1 cellular context compared by ENCODE assay signal in the genomic region with DNA sequence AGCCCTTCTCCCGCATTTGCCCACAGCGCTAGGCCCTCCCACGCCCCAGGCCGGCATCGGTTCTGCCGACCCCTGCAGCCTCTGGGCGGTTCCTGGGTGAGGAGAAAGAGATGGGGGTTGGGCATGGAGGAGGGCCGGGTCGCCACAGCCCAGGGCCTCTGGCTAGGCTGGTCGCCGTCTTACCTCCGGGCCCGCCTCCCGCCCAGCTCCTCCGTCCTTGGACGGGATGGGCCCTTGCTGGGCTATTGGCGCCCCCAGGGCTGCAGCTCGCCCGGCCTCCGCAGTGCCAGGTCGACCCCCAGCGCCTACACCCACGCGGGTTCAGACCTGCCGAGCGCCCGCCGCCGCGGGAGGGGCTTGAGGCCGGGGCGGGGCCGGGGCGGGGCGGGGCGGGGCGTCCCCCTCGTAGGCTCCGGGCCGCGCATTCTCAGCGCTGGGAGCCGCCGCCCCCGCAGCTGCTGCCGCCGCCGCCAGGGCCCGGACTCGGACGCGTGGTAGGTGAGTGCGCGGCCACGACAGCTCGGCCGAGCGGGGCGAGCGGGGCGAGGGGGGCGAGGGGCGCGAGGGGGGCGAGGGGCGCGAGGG.
A peak's percentile ranks its signal among the peaks of the same experiment; 100 is the strongest.
TF ChIP-seq lines count a peak whose summit lies in the region.

TSS of gene CD151 (plus strand) at position 424 of the 585 bp plus-strand sequence. CDS start 3,118 bp downstream, outside the sequence.

TF ChIP-seq in K562, 482 proteins besides CTCF, POLR2A, EP300 and RAD21 (continued from another document and continues in another):
- TF ChIP-seq MIER1 (IDR thresholded peaks at IDR 0.05; ENCODE audit: low read depth) (no peak), ETS2 (tag; IDR thresholded peaks at IDR 0.05; ENCODE audit: borderline replicate concordance, poor library complexity, severe bottlenecking) (no peak), PTBP1 (IDR thresholded peaks at IDR 0.05; ENCODE audit: low read depth, low read length) (no peak), NR2C2 (CRISPR knock-in tag; IDR thresholded peaks at IDR 0.05) (no peak), NR2C2 (tag; IDR thresholded peaks at IDR 0.05) (0 out of 2 replicates have a peak, but pooled peaks have one; percentile 31), TFE3 (CRISPR knock-in tag; IDR thresholded peaks at IDR 0.05) (no peak), ETS1 (conservative IDR thresholded peaks at IDR 0.05; ENCODE audit: control insufficient read depth, low read depth, low read length) (no peak), SMARCB1 (IDR thresholded peaks at IDR 0.05; ENCODE audit: insufficient read length, low read depth) (no peak), RFX5 (IDR thresholded peaks at IDR 0.05; ENCODE audit: low read depth, low read length) (no peak), ZNF143 (CRISPR knock-in tag; IDR thresholded peaks at IDR 0.05) (no peak), NR3C1 (CRISPR knock-in tag; IDR thresholded peaks at IDR 0.05) (no peak), RB1 (IDR thresholded peaks at IDR 0.05; ENCODE audit: low read depth) (peak; percentile 65), ZNF589 (CRISPR knock-in tag; IDR thresholded peaks at IDR 0.05; ENCODE audit: low read depth) (no peak; the same call in 1 of the 2 replicates), CBX3 (IDR thresholded peaks at IDR 0.05; ENCODE audit: borderline replicate concordance in 1 of 2, low read length in 2 of 2) (no peak), HMG20B (CRISPR knock-in tag; IDR thresholded peaks at IDR 0.05) (no peak), EWSR1 (IDR thresholded peaks at IDR 0.05; ENCODE audit: borderline replicate concordance, low read depth, partially characterized antibody) (no peak), ZNF717 (CRISPR knock-in tag; IDR thresholded peaks at IDR 0.05) (no peak), CEBPB (tag; IDR thresholded peaks at IDR 0.05) (no peak), HNRNPL (IDR thresholded peaks at IDR 0.05; ENCODE audit: low read depth, low read length) (peak; percentile 56), SRF (CRISPR knock-in tag; IDR thresholded peaks at IDR 0.05) (no peak), XRCC4 (IDR thresholded peaks at IDR 0.05; ENCODE audit: extremely low read depth, insufficient read depth, insufficient read length) (no peak), RCOR1 (IDR thresholded peaks at IDR 0.05; ENCODE audit: borderline replicate concordance in 1 of 2, low read depth in 2 of 2, low read length in 2 of 2) (no peak), RAD51 (IDR thresholded peaks at IDR 0.05; ENCODE audit: borderline replicate concordance, low read depth) (no peak), PTTG1 (tag; IDR thresholded peaks at IDR 0.05; ENCODE audit: low read depth) (no peak), DNMT1 (IDR thresholded peaks at IDR 0.05) (no peak), ZNF134 (CRISPR knock-in tag; conservative IDR thresholded peaks at IDR 0.05) (no peak), KDM2B (CRISPR knock-in tag; IDR thresholded peaks at IDR 0.05) (no peak), TAF7 (tag; IDR thresholded peaks at IDR 0.05) (no peak), SREBF1 (IDR thresholded peaks at IDR 0.05; ENCODE audit: borderline replicate concordance, low read depth, low read length) (no peak), SMAD4 (CRISPR knock-in tag; conservative IDR thresholded peaks at IDR 0.05) (no peak), FOXA1 (IDR thresholded peaks at IDR 0.05; ENCODE audit: borderline replicate concordance) (no peak), TARDBP (IDR thresholded peaks at IDR 0.05) (no peak), USF1 (CRISPR knock-in tag; IDR thresholded peaks at IDR 0.05) (no peak), ZNF197 (CRISPR knock-in tag; IDR thresholded peaks at IDR 0.05; ENCODE audit: low read depth) (no peak), CXXC5 (CRISPR knock-in tag; IDR thresholded peaks at IDR 0.05) (peak; percentile 8; the same call in 1 of the 2 replicates), RBM15 (IDR thresholded peaks at IDR 0.05; ENCODE audit: insufficient read depth, low read length) (no peak), SMAD3 (CRISPR knock-in tag; conservative IDR thresholded peaks at IDR 0.05) (no peak), KAT7 (CRISPR knock-in tag; IDR thresholded peaks at IDR 0.05; ENCODE audit: borderline replicate concordance) (peak; percentile 41; the same call in 1 of the 2 replicates), ZNF324 (CRISPR knock-in tag; IDR thresholded peaks at IDR 0.05) (no peak), MAFG (tag; conservative IDR thresholded peaks at IDR 0.05) (no peak), PYGO2 (tag; IDR thresholded peaks at IDR 0.05) (no peak), MCM3 (IDR thresholded peaks at IDR 0.05) (no peak), HOMEZ (CRISPR knock-in tag; IDR thresholded peaks at IDR 0.05) (no peak), MTA1 (IDR thresholded peaks at IDR 0.05; ENCODE audit: borderline replicate concordance) (no peak), MTF1 (CRISPR knock-in tag; IDR thresholded peaks at IDR 0.05; ENCODE audit: borderline replicate concordance) (no peak), NCOA6 (IDR thresholded peaks at IDR 0.05) (no peak), FOXK2 (conservative IDR thresholded peaks at IDR 0.05 in 1 of 2, IDR thresholded peaks at IDR 0.05 in 1 of 2; ENCODE audit: low read depth in 2 of 2) (no peak), NEUROD1 (IDR thresholded peaks at IDR 0.05; ENCODE audit: borderline replicate concordance, low read depth, low read length, partially characterized antibody) (no peak), ZNF133 (CRISPR knock-in tag; IDR thresholded peaks at IDR 0.05) (no peak)
- TF ChIP-seq, protein P1, sequence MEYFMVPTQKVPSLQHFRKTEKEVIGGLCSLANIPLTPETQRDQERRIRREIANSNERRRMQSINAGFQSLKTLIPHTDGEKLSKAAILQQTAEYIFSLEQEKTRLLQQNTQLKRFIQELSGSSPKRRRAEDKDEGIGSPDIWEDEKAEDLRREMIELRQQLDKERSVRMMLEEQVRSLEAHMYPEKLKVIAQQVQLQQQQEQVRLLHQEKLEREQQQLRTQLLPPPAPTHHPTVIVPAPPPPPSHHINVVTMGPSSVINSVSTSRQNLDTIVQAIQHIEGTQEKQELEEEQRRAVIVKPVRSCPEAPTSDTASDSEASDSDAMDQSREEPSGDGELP (CRISPR knock-in tag; IDR thresholded peaks at IDR 0.05; ENCODE audit: borderline replicate concordance): peak; percentile 5; the same call in 1 of the 2 replicates
- TF ChIP-seq, protein P2, sequence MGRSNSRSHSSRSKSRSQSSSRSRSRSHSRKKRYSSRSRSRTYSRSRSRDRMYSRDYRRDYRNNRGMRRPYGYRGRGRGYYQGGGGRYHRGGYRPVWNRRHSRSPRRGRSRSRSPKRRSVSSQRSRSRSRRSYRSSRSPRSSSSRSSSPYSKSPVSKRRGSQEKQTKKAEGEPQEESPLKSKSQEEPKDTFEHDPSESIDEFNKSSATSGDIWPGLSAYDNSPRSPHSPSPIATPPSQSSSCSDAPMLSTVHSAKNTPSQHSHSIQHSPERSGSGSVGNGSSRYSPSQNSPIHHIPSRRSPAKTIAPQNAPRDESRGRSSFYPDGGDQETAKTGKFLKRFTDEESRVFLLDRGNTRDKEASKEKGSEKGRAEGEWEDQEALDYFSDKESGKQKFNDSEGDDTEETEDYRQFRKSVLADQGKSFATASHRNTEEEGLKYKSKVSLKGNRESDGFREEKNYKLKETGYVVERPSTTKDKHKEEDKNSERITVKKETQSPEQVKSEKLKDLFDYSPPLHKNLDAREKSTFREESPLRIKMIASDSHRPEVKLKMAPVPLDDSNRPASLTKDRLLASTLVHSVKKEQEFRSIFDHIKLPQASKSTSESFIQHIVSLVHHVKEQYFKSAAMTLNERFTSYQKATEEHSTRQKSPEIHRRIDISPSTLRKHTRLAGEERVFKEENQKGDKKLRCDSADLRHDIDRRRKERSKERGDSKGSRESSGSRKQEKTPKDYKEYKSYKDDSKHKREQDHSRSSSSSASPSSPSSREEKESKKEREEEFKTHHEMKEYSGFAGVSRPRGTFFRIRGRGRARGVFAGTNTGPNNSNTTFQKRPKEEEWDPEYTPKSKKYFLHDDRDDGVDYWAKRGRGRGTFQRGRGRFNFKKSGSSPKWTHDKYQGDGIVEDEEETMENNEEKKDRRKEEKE (IDR thresholded peaks at IDR 0.05; ENCODE audit: borderline replicate concordance in 1 of 2, control insufficient read depth in 1 of 2, low read depth in 2 of 2, low read length in 1 of 2): no peak
- TF ChIP-seq, protein P3, sequence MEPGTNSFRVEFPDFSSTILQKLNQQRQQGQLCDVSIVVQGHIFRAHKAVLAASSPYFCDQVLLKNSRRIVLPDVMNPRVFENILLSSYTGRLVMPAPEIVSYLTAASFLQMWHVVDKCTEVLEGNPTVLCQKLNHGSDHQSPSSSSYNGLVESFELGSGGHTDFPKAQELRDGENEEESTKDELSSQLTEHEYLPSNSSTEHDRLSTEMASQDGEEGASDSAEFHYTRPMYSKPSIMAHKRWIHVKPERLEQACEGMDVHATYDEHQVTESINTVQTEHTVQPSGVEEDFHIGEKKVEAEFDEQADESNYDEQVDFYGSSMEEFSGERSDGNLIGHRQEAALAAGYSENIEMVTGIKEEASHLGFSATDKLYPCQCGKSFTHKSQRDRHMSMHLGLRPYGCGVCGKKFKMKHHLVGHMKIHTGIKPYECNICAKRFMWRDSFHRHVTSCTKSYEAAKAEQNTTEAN (CRISPR knock-in tag; IDR thresholded peaks at IDR 0.05): no peak
- TF ChIP-seq, protein P4, sequence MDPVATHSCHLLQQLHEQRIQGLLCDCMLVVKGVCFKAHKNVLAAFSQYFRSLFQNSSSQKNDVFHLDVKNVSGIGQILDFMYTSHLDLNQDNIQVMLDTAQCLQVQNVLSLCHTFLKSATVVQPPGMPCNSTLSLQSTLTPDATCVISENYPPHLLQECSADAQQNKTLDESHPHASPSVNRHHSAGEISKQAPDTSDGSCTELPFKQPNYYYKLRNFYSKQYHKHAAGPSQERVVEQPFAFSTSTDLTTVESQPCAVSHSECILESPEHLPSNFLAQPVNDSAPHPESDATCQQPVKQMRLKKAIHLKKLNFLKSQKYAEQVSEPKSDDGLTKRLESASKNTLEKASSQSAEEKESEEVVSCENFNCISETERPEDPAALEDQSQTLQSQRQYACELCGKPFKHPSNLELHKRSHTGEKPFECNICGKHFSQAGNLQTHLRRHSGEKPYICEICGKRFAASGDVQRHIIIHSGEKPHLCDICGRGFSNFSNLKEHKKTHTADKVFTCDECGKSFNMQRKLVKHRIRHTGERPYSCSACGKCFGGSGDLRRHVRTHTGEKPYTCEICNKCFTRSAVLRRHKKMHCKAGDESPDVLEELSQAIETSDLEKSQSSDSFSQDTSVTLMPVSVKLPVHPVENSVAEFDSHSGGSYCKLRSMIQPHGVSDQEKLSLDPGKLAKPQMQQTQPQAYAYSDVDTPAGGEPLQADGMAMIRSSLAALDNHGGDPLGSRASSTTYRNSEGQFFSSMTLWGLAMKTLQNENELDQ (CRISPR knock-in tag; IDR thresholded peaks at IDR 0.05; ENCODE audit: borderline replicate concordance): no peak
- TF ChIP-seq, protein P5, sequence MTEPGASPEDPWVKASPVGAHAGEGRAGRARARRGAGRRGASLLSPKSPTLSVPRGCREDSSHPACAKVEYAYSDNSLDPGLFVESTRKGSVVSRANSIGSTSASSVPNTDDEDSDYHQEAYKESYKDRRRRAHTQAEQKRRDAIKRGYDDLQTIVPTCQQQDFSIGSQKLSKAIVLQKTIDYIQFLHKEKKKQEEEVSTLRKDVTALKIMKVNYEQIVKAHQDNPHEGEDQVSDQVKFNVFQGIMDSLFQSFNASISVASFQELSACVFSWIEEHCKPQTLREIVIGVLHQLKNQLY (CRISPR knock-in tag; conservative IDR thresholded peaks at IDR 0.05): no peak
- TF ChIP-seq, protein P6, sequence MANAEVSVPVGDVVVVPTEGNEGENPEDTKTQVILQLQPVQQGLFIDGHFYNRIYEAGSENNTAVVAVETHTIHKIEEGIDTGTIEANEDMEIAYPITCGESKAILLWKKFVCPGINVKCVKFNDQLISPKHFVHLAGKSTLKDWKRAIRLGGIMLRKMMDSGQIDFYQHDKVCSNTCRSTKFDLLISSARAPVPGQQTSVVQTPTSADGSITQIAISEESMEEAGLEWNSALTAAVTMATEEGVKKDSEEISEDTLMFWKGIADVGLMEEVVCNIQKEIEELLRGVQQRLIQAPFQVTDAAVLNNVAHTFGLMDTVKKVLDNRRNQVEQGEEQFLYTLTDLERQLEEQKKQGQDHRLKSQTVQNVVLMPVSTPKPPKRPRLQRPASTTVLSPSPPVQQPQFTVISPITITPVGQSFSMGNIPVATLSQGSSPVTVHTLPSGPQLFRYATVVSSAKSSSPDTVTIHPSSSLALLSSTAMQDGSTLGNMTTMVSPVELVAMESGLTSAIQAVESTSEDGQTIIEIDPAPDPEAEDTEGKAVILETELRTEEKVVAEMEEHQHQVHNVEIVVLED (CRISPR knock-in tag; IDR thresholded peaks at IDR 0.05): no peak
